Comparison of ENCODE assay signal across 20 cellular contexts in the genomic region with DNA sequence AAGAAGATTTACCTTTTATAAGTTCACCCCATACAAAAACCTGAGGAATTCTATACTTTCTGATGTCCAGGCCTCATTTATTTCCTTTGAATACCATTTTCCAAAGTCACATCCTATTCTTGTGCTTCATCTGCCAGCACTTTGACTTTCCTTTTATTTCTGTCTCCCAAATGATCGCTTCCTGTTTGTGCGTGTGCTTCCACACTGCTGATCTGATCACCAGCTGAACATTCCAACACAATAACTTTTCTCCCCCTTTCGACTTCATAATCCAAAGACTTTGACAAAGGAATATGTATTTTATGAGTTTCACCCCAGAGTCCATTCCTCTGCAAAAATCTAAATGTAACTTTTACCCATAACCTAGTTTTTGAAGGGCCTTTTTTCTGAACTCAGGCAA.
"Had no signal": no experiment of that assay in that cellular context is flagged by ENCODE, and none has a peak within 500 bp of the region (broad histone marks: within the 10 kb centered on the region; RNA-seq: fewer than 3 reads in every experiment).

No MANE protein-coding gene starts in this region.

- H3K4me3 ChIP-seq: breast epithelium, ovary, SK-N-MC, transverse colon had no signal

- H3K9me3 Mint-ChIP-seq: activated naive CD8-positive, alpha-beta T cell treated with anti-CD3 and anti-CD28 coated beads, Interleukin-2, amount 10 ng/mL, durations not matched to agents 7 days and 5 days had no signal

- H3K4me1 ChIP-seq: breast epithelium had no signal

- ATAC-seq: activated CD4-positive, CD25-positive, alpha-beta regulatory T cell treated with anti-CD3 and anti-CD28 coated beads, Interleukin-2, amount 50 U/mL, for 24 hours; esophagus mucosa; left ventricle myocardium superior had no signal

- H3K36me3 ChIP-seq: breast epithelium, ovary, transverse colon had no signal

- H3K27ac Mint-ChIP-seq: activated naive CD8-positive, alpha-beta T cell treated with anti-CD3 and anti-CD28 coated beads, Interleukin-2, amount 10 ng/mL, durations not matched to agents 7 days and 5 days had no signal

- H3K4me3 Mint-ChIP-seq: activated naive CD8-positive, alpha-beta T cell treated with anti-CD3 and anti-CD28 coated beads, Interleukin-2, amount 10 ng/mL, durations not matched to agents 7 days and 5 days had no signal

- H3K27me3 ChIP-seq: breast epithelium, dorsolateral prefrontal cortex, ovary, transverse colon had no signal

- H3K9me3 ChIP-seq: breast epithelium, ovary, transverse colon had no signal

- H3K36me3 Mint-ChIP-seq: activated naive CD8-positive, alpha-beta T cell treated with anti-CD3 and anti-CD28 coated beads, Interleukin-2, amount 10 ng/mL, durations not matched to agents 7 days and 5 days had no signal

- H3K27ac ChIP-seq: ovary, SK-N-MC, transverse colon had no signal

- DNase-seq: activated CD4-positive, alpha-beta T cell treated with anti-CD3 and anti-CD28 coated beads, Interleukin-2, amount 50 U/mL, for 1 hour; activated naive CD4-positive, alpha-beta T cell; activated naive CD8-positive, alpha-beta T cell treated with anti-CD3 and anti-CD28 coated beads, Interleukin-2, amount 10 ng/mL, durations not matched to agents 7 days and 5 days; aorta; dorsolateral prefrontal cortex; hypothalamus; kidney; left ventricle myocardium superior; ovary; stimulated activated CD4-positive, alpha-beta T cell treated with anti-CD3 and anti-CD28 coated beads, Interleukin-15, amount 100 ng/mL, for 24 hours; stimulated activated CD4-positive, alpha-beta T cell treated with anti-CD3 and anti-CD28 coated beads, Interleukin-4, amount 100 ng/mL, for 1 hour; stimulated activated naive CD4-positive, alpha-beta T cell; substantia nigra; T-helper 1 cell; T1000; transverse colon had no signal
